Comparison of ENCODE assay signal across 16 cellular contexts in the genomic region with DNA sequence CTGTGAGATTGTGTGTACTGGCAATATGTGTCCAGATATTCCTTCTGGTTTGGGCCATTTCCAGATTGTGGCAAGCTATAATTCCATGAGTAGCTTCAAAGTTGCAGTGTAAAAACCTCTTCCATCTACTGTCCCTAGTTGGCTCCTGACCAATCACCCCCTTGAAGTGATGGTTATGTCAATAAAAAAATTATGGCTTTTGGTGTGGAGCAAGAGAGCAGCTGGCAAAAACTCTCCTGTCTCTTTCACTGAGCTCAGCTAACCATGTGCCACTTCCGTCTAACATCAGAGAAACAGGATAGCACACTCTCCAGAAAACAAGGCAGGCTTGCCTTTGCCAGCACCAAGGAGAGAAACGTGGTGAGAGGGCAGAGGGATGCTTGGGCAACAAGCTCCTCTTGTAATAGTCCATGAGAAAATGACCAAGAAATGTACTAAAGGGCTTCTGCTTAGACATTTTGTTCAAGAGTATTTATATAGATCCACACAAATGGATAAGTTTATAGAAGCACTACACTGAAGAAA.
A peak's percentile ranks its signal among the peaks of the same experiment; 100 is the strongest.
DNase-seq lines count a peak whose midpoint lies in the region; ATAC-seq and TF ChIP-seq lines count a peak whose summit lies in the region.
"Had no signal": no experiment of that assay in that cellular context is flagged by ENCODE, and none has a peak within 500 bp of the region (broad histone marks: within the 10 kb centered on the region; RNA-seq: fewer than 3 reads in every experiment).

No MANE protein-coding gene starts in this region.

- ATAC-seq in mucosa of descending colon (peak; percentile 21), HG03025 (IDR thresholded peaks at IDR 0.05; ENCODE audit: low FRiP score, unreplicated experiment) (no peak)
- ATAC-seq: PC-3 had no signal

- H3K9me3 ChIP-seq in mucosa of descending colon: no peaks in the 10 kb centered on the region
- H3K9me3 ChIP-seq: suprapubic skin had no signal

- peak; percentile 49 for DNase-seq in DMS79 (lab: John Stamatoyannopoulos, UW)
- DNase-seq in NCI-H1694 treated with DMSO at 0.1 percent for 48 hours (lab: John Stamatoyannopoulos, UW): peak; percentile 76
- peak; percentile 97 for DNase-seq in NCI-H69 (lab: John Stamatoyannopoulos, UW)
- no peak for DNase-seq in mucosa of descending colon
- no peak for DNase-seq in NCI-H1048 (lab: John Stamatoyannopoulos, UW)
- DNase-seq in COLO829 (ENCODE audit: low spot score): no peak
- DNase-seq: activated naive CD4-positive, alpha-beta T cell; activated T-cell treated with anti-CD3 and anti-CD28 coated beads for 4 hours; CD4-positive, CD25-positive, alpha-beta regulatory T cell; effector memory CD4-positive, alpha-beta T cell; head of caudate nucleus; NCI-H82; occipital lobe; PC-3 had no signal

- H3K36me3 ChIP-seq in mucosa of descending colon (ENCODE audit: low read depth): no peaks in the 10 kb centered on the region
- H3K36me3 ChIP-seq: suprapubic skin had no signal

- H3K4me1 ChIP-seq in mucosa of descending colon (ENCODE audit: low read depth): no peaks in the 10 kb centered on the region
- H3K4me1 ChIP-seq: suprapubic skin had no signal

- no peak overlapping the region for H3K4me3 ChIP-seq in mucosa of descending colon
- H3K4me3 ChIP-seq: suprapubic skin had no signal

- no peak for TF ChIP-seq CTCF in mucosa of descending colon (IDR thresholded peaks at IDR 0.05)

- intact Hi-C loops in mucosa of descending colon (cut with DNase I, micrococcal nuclease): no loop called here

Comparison
In these comparisons a context has a peak if more than half of its experiments do, and no peak if none do; other contexts are left out.
1. DNase-seq: peak in DMS79 (single experiment), NCI-H1694 treated with DMSO at 0.1 percent for 48 hours (single experiment) and NCI-H69 (single experiment); none in mucosa of descending colon (0 of 3), NCI-H1048 (single experiment) and COLO829 (single experiment).